ENCODE assay signal across 1 cellular context in the genomic region with DNA sequence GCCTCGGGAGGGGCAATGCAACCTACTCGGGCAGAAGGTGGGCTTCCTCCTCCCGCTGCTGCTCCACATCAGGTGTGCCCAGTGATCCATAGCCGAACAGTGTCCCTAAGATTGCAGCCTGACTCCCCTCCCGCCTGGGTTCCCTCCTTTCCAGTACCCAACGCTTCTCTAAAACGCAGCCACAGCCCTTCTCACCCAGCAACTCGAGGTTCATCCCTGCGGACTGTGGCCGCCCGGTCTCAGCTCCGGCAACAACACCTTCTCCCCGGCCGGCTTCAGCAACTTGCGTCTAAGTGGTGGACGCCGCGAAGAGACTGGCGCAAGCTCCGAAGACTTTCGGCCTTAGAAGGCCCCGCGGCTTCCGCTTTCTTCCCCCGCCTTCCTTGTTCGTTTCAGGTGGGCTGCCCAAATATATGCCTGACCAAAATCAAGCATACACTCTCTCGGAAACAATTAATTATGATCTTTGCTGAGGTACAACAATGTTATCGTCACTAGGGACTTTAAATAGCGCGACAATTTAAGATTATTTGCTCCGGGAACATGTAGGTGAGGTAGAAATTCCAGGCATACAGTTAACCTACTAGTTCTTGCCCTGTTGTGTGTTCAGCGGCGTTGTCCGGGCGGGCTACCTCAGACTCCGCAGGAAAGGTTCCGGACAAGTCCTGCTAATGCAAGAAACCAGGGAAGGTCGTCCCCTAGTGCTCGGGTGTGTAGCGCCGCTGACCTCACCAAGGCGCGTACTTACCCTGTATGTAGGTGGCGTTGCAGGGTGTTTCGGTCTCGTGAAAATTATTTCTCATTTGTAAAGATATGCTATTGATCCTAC.
TF ChIP-seq lines count a peak whose summit lies in the region.

A gene with protein sequence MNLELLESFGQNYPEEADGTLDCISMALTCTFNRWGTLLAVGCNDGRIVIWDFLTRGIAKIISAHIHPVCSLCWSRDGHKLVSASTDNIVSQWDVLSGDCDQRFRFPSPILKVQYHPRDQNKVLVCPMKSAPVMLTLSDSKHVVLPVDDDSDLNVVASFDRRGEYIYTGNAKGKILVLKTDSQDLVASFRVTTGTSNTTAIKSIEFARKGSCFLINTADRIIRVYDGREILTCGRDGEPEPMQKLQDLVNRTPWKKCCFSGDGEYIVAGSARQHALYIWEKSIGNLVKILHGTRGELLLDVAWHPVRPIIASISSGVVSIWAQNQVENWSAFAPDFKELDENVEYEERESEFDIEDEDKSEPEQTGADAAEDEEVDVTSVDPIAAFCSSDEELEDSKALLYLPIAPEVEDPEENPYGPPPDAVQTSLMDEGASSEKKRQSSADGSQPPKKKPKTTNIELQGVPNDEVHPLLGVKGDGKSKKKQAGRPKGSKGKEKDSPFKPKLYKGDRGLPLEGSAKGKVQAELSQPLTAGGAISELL (minus strand): TSS at position 319 of the 829 bp plus-strand sequence. CDS start 105 bp downstream, at position 214.

TF ChIP-seq in HCT116, 20 proteins besides CTCF, POLR2A, EP300 and RAD21 (continued from another document):
- TF ChIP-seq, protein P1, sequence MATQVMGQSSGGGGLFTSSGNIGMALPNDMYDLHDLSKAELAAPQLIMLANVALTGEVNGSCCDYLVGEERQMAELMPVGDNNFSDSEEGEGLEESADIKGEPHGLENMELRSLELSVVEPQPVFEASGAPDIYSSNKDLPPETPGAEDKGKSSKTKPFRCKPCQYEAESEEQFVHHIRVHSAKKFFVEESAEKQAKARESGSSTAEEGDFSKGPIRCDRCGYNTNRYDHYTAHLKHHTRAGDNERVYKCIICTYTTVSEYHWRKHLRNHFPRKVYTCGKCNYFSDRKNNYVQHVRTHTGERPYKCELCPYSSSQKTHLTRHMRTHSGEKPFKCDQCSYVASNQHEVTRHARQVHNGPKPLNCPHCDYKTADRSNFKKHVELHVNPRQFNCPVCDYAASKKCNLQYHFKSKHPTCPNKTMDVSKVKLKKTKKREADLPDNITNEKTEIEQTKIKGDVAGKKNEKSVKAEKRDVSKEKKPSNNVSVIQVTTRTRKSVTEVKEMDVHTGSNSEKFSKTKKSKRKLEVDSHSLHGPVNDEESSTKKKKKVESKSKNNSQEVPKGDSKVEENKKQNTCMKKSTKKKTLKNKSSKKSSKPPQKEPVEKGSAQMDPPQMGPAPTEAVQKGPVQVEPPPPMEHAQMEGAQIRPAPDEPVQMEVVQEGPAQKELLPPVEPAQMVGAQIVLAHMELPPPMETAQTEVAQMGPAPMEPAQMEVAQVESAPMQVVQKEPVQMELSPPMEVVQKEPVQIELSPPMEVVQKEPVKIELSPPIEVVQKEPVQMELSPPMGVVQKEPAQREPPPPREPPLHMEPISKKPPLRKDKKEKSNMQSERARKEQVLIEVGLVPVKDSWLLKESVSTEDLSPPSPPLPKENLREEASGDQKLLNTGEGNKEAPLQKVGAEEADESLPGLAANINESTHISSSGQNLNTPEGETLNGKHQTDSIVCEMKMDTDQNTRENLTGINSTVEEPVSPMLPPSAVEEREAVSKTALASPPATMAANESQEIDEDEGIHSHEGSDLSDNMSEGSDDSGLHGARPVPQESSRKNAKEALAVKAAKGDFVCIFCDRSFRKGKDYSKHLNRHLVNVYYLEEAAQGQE (IDR thresholded peaks at IDR 0.05; ENCODE audit: low read depth), result no peak
- TF ChIP-seq SP1 (IDR thresholded peaks at IDR 0.05; ENCODE audit: low read depth) (peak; percentile 96), SRF (IDR thresholded peaks at IDR 0.05; ENCODE audit: low read depth) (peak; percentile 94), ELF1 (IDR thresholded peaks at IDR 0.05; ENCODE audit: borderline replicate concordance, low read depth) (peak; percentile 88), CEBPB (IDR thresholded peaks at IDR 0.05; ENCODE audit: low read depth) (peak; percentile 76), EZH2phosphoT487 (IDR thresholded peaks at IDR 0.05; ENCODE audit: borderline replicate concordance) (no peak), FOSL1 (IDR thresholded peaks at IDR 0.05; ENCODE audit: low read depth) (peak; percentile 61; the same call in 1 of the 2 replicates)
- TF ChIP-seq, protein P2, sequence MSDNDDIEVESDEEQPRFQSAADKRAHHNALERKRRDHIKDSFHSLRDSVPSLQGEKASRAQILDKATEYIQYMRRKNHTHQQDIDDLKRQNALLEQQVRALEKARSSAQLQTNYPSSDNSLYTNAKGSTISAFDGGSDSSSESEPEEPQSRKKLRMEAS (IDR thresholded peaks at IDR 0.05), result peak; percentile 78
TF ChIP-seq in HCT116: peak in this region for 14.
